In genomic region chr2:42048318-42049251, GRCh38 we compare ENCODE assay signal across 1 cellular context.
TF ChIP-seq lines count a peak whose summit lies in the region.

No MANE protein-coding gene starts in this region.

TF ChIP-seq in HepG2, 621 proteins besides CTCF, POLR2A, EP300 and RAD21 (continued from another document and continues in another):
- TF ChIP-seq MYPOP (CRISPR knock-in tag; IDR thresholded peaks at IDR 0.05) (peak; percentile 58; the same call in 1 of the 2 replicates), ZNF550 (CRISPR knock-in tag; IDR thresholded peaks at IDR 0.05; ENCODE audit: borderline replicate concordance) (0 out of 2 replicates have a peak, but pooled peaks have one; percentile 42), ZNF274 (CRISPR knock-in tag; IDR thresholded peaks at IDR 0.05) (peak; percentile 72; the same call in 1 of the 2 replicates), ZNF3 (CRISPR knock-in tag; IDR thresholded peaks at IDR 0.05) (no peak), SP4 (CRISPR knock-in tag; IDR thresholded peaks at IDR 0.05) (no peak), ISL2 (CRISPR knock-in tag; IDR thresholded peaks at IDR 0.05) (no peak), SIX4 (CRISPR knock-in tag; IDR thresholded peaks at IDR 0.05) (no peak), DZIP1 (CRISPR knock-in tag; IDR thresholded peaks at IDR 0.05) (no peak), ZNF101 (CRISPR knock-in tag; IDR thresholded peaks at IDR 0.05; ENCODE audit: borderline replicate concordance, low read depth) (no peak), NCOA2 (CRISPR knock-in tag; IDR thresholded peaks at IDR 0.05) (no peak), ZXDC (CRISPR knock-in tag; IDR thresholded peaks at IDR 0.05) (peak; percentile 46; the same call in 1 of the 2 replicates), YEATS2 (CRISPR knock-in tag; IDR thresholded peaks at IDR 0.05; ENCODE audit: borderline replicate concordance) (no peak), TBX3 (IDR thresholded peaks at IDR 0.05; ENCODE audit: borderline replicate concordance) (no peak), FLYWCH1 (CRISPR knock-in tag; IDR thresholded peaks at IDR 0.05) (no peak), KDM5B (CRISPR knock-in tag; IDR thresholded peaks at IDR 0.05; ENCODE audit: borderline replicate concordance) (peak; percentile 78), NFYB (CRISPR knock-in tag; IDR thresholded peaks at IDR 0.05) (no peak), TFDP2 (CRISPR knock-in tag; IDR thresholded peaks at IDR 0.05) (no peak), UBTF (CRISPR knock-in tag; IDR thresholded peaks at IDR 0.05) (peak; percentile 92), ZBTB38 (CRISPR knock-in tag; IDR thresholded peaks at IDR 0.05) (peak; percentile 13; the same call in 1 of the 2 replicates), NR2F2 (IDR thresholded peaks at IDR 0.05; ENCODE audit: borderline replicate concordance, low read depth) (no peak), MED13 (CRISPR knock-in tag; IDR thresholded peaks at IDR 0.05) (no peak), ZMAT5 (CRISPR knock-in tag; IDR thresholded peaks at IDR 0.05; ENCODE audit: borderline replicate concordance, low read depth) (0 out of 2 replicates have a peak, but pooled peaks have one; percentile 27), ZNF121 (CRISPR knock-in tag; IDR thresholded peaks at IDR 0.05) (no peak; the same call in 1 of the 2 replicates), ZKSCAN8 (CRISPR knock-in tag; IDR thresholded peaks at IDR 0.05; ENCODE audit: borderline replicate concordance) (no peak), THAP8 (CRISPR knock-in tag; IDR thresholded peaks at IDR 0.05; ENCODE audit: borderline replicate concordance) (no peak), ISX (CRISPR knock-in tag; conservative IDR thresholded peaks at IDR 0.05) (no peak), FOXA1 (IDR thresholded peaks at IDR 0.05) (no peak), FOXA1 (CRISPR knock-in tag; IDR thresholded peaks at IDR 0.05) (no peak), RAD51 (IDR thresholded peaks at IDR 0.05; ENCODE audit: borderline replicate concordance) (no peak), GABPA (IDR thresholded peaks at IDR 0.05; ENCODE audit: low read depth, low read length) (no peak), GABPA (CRISPR knock-in tag; IDR thresholded peaks at IDR 0.05; ENCODE audit: low read depth) (no peak), ZNF713 (CRISPR knock-in tag; IDR thresholded peaks at IDR 0.05) (no peak), SMC3 (IDR thresholded peaks at IDR 0.05; ENCODE audit: low read length) (no peak), KDM4B (CRISPR knock-in tag; IDR thresholded peaks at IDR 0.05) (no peak), ATF7-NPFF (CRISPR knock-in tag; IDR thresholded peaks at IDR 0.05; ENCODE audit: low read depth) (peak; percentile 64; the same call in 1 of the 2 replicates), ZNF577 (CRISPR knock-in tag; IDR thresholded peaks at IDR 0.05; ENCODE audit: borderline replicate concordance, low read depth) (no peak), ZFP41 (CRISPR knock-in tag; IDR thresholded peaks at IDR 0.05; ENCODE audit: borderline replicate concordance) (no peak), TRAFD1 (CRISPR knock-in tag; IDR thresholded peaks at IDR 0.05; ENCODE audit: borderline replicate concordance) (no peak), TERF1 (CRISPR knock-in tag; IDR thresholded peaks at IDR 0.05) (no peak), SP5 (CRISPR knock-in tag; IDR thresholded peaks at IDR 0.05; ENCODE audit: borderline replicate concordance, low read depth) (0 out of 2 replicates have a peak, but pooled peaks have one; percentile 1), RFXAP (CRISPR knock-in tag; IDR thresholded peaks at IDR 0.05; ENCODE audit: borderline replicate concordance) (peak; percentile 46; the same call in 1 of the 2 replicates), ZNF30 (CRISPR knock-in tag; IDR thresholded peaks at IDR 0.05) (no peak), GFI1 (CRISPR knock-in tag; IDR thresholded peaks at IDR 0.05; ENCODE audit: borderline replicate concordance) (peak; percentile 57; the same call in 1 of the 2 replicates), PHF8 (CRISPR knock-in tag; IDR thresholded peaks at IDR 0.05) (peak; percentile 60), IKZF1 (IDR thresholded peaks at IDR 0.05) (no peak), TOE1 (CRISPR knock-in tag; IDR thresholded peaks at IDR 0.05) (no peak), POLR2AphosphoS2 (IDR thresholded peaks at IDR 0.05; ENCODE audit: low read depth, low read length) (no peak), ZBTB33 (CRISPR knock-in tag; IDR thresholded peaks at IDR 0.05) (no peak), PCBP2 (optimal IDR thresholded peaks at IDR 0.05; ENCODE audit: low read depth, low read length, poor library complexity, severe bottlenecking) (no peak), ZNF639 (CRISPR knock-in tag; conservative IDR thresholded peaks at IDR 0.05) (no peak), GATAD1 (CRISPR knock-in tag; IDR thresholded peaks at IDR 0.05) (no peak), KLF9 (CRISPR knock-in tag; IDR thresholded peaks at IDR 0.05; ENCODE audit: low read depth) (no peak), ZNF788 (CRISPR knock-in tag; IDR thresholded peaks at IDR 0.05; ENCODE audit: borderline replicate concordance) (no peak)
